In the genomic region with DNA sequence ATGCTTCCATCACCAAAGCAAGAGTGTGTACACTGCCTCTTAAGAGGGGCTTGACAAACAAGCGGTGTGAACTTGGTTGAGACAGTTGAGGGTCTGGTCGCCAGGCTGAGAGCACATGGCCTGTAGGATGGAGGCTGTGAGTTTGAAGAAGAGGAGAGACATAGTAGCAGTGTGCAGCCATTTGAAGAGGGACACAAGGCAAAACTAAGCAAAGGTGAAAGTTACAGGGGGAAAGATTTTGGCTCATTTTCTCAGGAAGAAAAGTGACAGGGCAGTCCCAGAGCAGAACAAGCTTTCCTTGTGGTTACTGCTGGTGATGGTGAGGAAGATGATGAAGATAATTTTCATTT, we compare ENCODE assay signal across 3 cellular contexts.
TF ChIP-seq lines count a peak whose summit lies in the region.

No MANE protein-coding gene starts in this region.

TF ChIP-seq in SK-N-SH, 30 proteins besides CTCF, POLR2A, EP300 and RAD21 (continues in another document):
- TF ChIP-seq NFIC (IDR thresholded peaks at IDR 0.05; ENCODE audit: borderline replicate concordance) (no peak), GABPA (IDR thresholded peaks at IDR 0.05; ENCODE audit: low read depth) (no peak), POLR2AphosphoS5 (IDR thresholded peaks at IDR 0.05; ENCODE audit: low read depth, low read length) (no peak), JUND (IDR thresholded peaks at IDR 0.05) (no peak), RCOR1 (IDR thresholded peaks at IDR 0.05; ENCODE audit: low read length) (no peak), ELF1 (IDR thresholded peaks at IDR 0.05) (no peak), MEF2A (IDR thresholded peaks at IDR 0.05; ENCODE audit: borderline replicate concordance, low read depth) (no peak), FOSL2 (IDR thresholded peaks at IDR 0.05; ENCODE audit: borderline replicate concordance, low read depth) (no peak), FOXM1 (IDR thresholded peaks at IDR 0.05; ENCODE audit: low read depth) (no peak), YY1 (IDR thresholded peaks at IDR 0.05; ENCODE audit: low read depth) (no peak), TCF12 (IDR thresholded peaks at IDR 0.05) (no peak), EZH2phosphoT487 (IDR thresholded peaks at IDR 0.05; ENCODE audit: borderline replicate concordance, low read depth) (no peak), NRF1 (IDR thresholded peaks at IDR 0.05; ENCODE audit: low read depth, low read length) (no peak)
- TF ChIP-seq, protein P1, sequence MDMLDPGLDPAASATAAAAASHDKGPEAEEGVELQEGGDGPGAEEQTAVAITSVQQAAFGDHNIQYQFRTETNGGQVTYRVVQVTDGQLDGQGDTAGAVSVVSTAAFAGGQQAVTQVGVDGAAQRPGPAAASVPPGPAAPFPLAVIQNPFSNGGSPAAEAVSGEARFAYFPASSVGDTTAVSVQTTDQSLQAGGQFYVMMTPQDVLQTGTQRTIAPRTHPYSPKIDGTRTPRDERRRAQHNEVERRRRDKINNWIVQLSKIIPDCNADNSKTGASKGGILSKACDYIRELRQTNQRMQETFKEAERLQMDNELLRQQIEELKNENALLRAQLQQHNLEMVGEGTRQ (IDR thresholded peaks at IDR 0.05; ENCODE audit: borderline replicate concordance, low read depth, low read length): no peak
- TF ChIP-seq, protein P2, sequence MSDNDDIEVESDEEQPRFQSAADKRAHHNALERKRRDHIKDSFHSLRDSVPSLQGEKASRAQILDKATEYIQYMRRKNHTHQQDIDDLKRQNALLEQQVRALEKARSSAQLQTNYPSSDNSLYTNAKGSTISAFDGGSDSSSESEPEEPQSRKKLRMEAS (IDR thresholded peaks at IDR 0.05; ENCODE audit: low read depth): no peak
- TF ChIP-seq, protein P3, sequence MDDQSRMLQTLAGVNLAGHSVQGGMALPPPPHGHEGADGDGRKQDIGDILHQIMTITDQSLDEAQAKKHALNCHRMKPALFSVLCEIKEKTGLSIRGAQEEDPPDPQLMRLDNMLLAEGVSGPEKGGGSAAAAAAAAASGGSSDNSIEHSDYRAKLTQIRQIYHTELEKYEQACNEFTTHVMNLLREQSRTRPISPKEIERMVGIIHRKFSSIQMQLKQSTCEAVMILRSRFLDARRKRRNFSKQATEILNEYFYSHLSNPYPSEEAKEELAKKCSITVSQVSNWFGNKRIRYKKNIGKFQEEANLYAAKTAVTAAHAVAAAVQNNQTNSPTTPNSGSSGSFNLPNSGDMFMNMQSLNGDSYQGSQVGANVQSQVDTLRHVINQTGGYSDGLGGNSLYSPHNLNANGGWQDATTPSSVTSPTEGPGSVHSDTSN (IDR thresholded peaks at IDR 0.05): no peak
- TF ChIP-seq, protein P4, sequence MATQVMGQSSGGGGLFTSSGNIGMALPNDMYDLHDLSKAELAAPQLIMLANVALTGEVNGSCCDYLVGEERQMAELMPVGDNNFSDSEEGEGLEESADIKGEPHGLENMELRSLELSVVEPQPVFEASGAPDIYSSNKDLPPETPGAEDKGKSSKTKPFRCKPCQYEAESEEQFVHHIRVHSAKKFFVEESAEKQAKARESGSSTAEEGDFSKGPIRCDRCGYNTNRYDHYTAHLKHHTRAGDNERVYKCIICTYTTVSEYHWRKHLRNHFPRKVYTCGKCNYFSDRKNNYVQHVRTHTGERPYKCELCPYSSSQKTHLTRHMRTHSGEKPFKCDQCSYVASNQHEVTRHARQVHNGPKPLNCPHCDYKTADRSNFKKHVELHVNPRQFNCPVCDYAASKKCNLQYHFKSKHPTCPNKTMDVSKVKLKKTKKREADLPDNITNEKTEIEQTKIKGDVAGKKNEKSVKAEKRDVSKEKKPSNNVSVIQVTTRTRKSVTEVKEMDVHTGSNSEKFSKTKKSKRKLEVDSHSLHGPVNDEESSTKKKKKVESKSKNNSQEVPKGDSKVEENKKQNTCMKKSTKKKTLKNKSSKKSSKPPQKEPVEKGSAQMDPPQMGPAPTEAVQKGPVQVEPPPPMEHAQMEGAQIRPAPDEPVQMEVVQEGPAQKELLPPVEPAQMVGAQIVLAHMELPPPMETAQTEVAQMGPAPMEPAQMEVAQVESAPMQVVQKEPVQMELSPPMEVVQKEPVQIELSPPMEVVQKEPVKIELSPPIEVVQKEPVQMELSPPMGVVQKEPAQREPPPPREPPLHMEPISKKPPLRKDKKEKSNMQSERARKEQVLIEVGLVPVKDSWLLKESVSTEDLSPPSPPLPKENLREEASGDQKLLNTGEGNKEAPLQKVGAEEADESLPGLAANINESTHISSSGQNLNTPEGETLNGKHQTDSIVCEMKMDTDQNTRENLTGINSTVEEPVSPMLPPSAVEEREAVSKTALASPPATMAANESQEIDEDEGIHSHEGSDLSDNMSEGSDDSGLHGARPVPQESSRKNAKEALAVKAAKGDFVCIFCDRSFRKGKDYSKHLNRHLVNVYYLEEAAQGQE (IDR thresholded peaks at IDR 0.05; ENCODE audit: low read depth, low read length): no peak

TF ChIP-seq in SK-N-SH treated with all-trans-retinoic acid at 6 μM for 48 hours, 23 proteins besides CTCF, POLR2A, EP300 and RAD21:
- TF ChIP-seq PPARA (CRISPR knock-in tag; IDR thresholded peaks at IDR 0.05; ENCODE audit: borderline replicate concordance) (no peak), BACH2 (CRISPR knock-in tag; IDR thresholded peaks at IDR 0.05; ENCODE audit: borderline replicate concordance) (no peak), TCF4 (CRISPR knock-in tag; IDR thresholded peaks at IDR 0.05; ENCODE audit: borderline replicate concordance) (no peak), ZFP30 (CRISPR knock-in tag; IDR thresholded peaks at IDR 0.05) (no peak), ZNF565 (CRISPR knock-in tag; conservative IDR thresholded peaks at IDR 0.05; ENCODE audit: low read depth) (no peak), ARNTL (CRISPR knock-in tag; IDR thresholded peaks at IDR 0.05; ENCODE audit: borderline replicate concordance, low read depth) (no peak), TOX (CRISPR knock-in tag; IDR thresholded peaks at IDR 0.05; ENCODE audit: borderline replicate concordance) (no peak)
- TF ChIP-seq, protein P5, sequence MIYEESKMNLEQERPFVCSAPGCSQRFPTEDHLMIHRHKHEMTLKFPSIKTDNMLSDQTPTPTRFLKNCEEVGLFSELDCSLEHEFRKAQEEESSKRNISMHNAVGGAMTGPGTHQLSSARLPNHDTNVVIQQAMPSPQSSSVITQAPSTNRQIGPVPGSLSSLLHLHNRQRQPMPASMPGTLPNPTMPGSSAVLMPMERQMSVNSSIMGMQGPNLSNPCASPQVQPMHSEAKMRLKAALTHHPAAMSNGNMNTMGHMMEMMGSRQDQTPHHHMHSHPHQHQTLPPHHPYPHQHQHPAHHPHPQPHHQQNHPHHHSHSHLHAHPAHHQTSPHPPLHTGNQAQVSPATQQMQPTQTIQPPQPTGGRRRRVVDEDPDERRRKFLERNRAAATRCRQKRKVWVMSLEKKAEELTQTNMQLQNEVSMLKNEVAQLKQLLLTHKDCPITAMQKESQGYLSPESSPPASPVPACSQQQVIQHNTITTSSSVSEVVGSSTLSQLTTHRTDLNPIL (CRISPR knock-in tag; IDR thresholded peaks at IDR 0.05; ENCODE audit: low read depth): no peak
- TF ChIP-seq, protein P6, sequence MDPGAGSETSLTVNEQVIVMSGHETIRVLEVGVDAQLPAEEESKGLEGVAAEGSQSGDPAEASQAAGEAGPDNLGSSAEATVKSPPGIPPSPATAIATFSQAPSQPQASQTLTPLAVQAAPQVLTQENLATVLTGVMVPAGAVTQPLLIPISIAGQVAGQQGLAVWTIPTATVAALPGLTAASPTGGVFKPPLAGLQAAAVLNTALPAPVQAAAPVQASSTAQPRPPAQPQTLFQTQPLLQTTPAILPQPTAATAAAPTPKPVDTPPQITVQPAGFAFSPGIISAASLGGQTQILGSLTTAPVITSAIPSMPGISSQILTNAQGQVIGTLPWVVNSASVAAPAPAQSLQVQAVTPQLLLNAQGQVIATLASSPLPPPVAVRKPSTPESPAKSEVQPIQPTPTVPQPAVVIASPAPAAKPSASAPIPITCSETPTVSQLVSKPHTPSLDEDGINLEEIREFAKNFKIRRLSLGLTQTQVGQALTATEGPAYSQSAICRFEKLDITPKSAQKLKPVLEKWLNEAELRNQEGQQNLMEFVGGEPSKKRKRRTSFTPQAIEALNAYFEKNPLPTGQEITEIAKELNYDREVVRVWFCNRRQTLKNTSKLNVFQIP (CRISPR knock-in tag; IDR thresholded peaks at IDR 0.05; ENCODE audit: borderline replicate concordance, low read depth): no peak

TF ChIP-seq in K562, 482 proteins besides CTCF, POLR2A, EP300 and RAD21 (continues in another document):
- TF ChIP-seq, protein P7, sequence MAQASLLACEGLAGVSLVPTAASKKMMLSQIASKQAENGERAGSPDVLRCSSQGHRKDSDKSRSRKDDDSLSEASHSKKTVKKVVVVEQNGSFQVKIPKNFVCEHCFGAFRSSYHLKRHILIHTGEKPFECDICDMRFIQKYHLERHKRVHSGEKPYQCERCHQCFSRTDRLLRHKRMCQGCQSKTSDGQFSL (CRISPR knock-in tag; IDR thresholded peaks at IDR 0.05): no peak
- TF ChIP-seq, protein P7 (tag; IDR thresholded peaks at IDR 0.05): peak in 1 of 2 experiments; percentile 64; a peak in 1 of 4 replicates
- no peak for TF ChIP-seq TBL1XR1 (IDR thresholded peaks at IDR 0.05; ENCODE audit: low read length in 2 of 2)
- no peak for TF ChIP-seq NFIC (IDR thresholded peaks at IDR 0.05)
- no peak for TF ChIP-seq LEF1 (IDR thresholded peaks at IDR 0.05)
- no peak for TF ChIP-seq MCM2 (IDR thresholded peaks at IDR 0.05; ENCODE audit: low read depth)
- TF ChIP-seq, protein P8, sequence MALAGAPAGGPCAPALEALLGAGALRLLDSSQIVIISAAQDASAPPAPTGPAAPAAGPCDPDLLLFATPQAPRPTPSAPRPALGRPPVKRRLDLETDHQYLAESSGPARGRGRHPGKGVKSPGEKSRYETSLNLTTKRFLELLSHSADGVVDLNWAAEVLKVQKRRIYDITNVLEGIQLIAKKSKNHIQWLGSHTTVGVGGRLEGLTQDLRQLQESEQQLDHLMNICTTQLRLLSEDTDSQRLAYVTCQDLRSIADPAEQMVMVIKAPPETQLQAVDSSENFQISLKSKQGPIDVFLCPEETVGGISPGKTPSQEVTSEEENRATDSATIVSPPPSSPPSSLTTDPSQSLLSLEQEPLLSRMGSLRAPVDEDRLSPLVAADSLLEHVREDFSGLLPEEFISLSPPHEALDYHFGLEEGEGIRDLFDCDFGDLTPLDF (CRISPR knock-in tag; IDR thresholded peaks at IDR 0.05): no peak
- TF ChIP-seq, protein P9, sequence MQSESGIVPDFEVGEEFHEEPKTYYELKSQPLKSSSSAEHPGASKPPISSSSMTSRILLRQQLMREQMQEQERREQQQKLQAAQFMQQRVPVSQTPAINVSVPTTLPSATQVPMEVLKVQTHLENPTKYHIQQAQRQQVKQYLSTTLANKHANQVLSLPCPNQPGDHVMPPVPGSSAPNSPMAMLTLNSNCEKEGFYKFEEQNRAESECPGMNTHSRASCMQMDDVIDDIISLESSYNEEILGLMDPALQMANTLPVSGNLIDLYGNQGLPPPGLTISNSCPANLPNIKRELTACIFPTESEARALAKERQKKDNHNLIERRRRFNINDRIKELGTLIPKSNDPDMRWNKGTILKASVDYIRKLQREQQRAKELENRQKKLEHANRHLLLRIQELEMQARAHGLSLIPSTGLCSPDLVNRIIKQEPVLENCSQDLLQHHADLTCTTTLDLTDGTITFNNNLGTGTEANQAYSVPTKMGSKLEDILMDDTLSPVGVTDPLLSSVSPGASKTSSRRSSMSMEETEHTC (IDR thresholded peaks at IDR 0.05): no peak
- no peak for TF ChIP-seq KLF6 (CRISPR knock-in tag; IDR thresholded peaks at IDR 0.05; ENCODE audit: borderline replicate concordance)
